11 cellular contexts compared by ENCODE assay signal in genomic region chr2:74001121-74001520, GRCh38. TPM values are rescaled to one million over a fixed set of nuclear protein-coding genes. Genes with fewer than 3 reads are reported as not detected.
DNase-seq lines count a peak whose midpoint lies in the region; ATAC-seq and TF ChIP-seq lines count a peak whose summit lies in the region.
"Had no signal": no experiment of that assay in that cellular context is flagged by ENCODE, and none has a peak within 500 bp of the region (broad histone marks: within the 10 kb centered on the region; RNA-seq: fewer than 3 reads in every experiment).

No MANE protein-coding gene starts in this region.

- H3K9me3 Mint-ChIP-seq in activated T-cell treated with anti-CD3 and anti-CD28 coated beads, Interleukin-2, amount 50 U/mL, for 72 hours, result no peaks in the 10 kb centered on the region
- no peaks in the 10 kb centered on the region for H3K9me3 Mint-ChIP-seq in type B pancreatic cell

- H3K36me3 Mint-ChIP-seq in activated T-cell treated with anti-CD3 and anti-CD28 coated beads, Interleukin-2, amount 50 U/mL, for 72 hours (ENCODE audit: insufficient read depth in 2 of 2), result peaks cover 0 to 2% of the 10 kb centered on the region in 2 donors
- H3K36me3 Mint-ChIP-seq in T-helper 17 cell (ENCODE audit: low read depth) (peaks cover 3% of the 10 kb centered on the region), type B pancreatic cell (peaks cover 8% of the 10 kb centered on the region)

- no peaks in the 10 kb centered on the region for H3K27me3 ChIP-seq in foreskin keratinocyte

- no peak overlapping the region for H3K27ac Mint-ChIP-seq in activated T-cell treated with anti-CD3 and anti-CD28 coated beads, Interleukin-2, amount 50 U/mL, for 72 hours
- H3K27ac Mint-ChIP-seq in T-helper 17 cell, result peak overlapping the region; percentile 91
- peak overlapping the region; percentile 83 for H3K27ac Mint-ChIP-seq in type B pancreatic cell

- DNase-seq in activated T-cell treated with anti-CD3 and anti-CD28 coated beads, Interleukin-2, amount 50 U/mL, for 72 hours, result no peak
- no peak for DNase-seq in activated T-cell treated with anti-CD3 and anti-CD28 coated beads, Interleukin-2, amount 50 U/mL, for 1 hour
- DNase-seq in T-helper 17 cell (no peak), foreskin keratinocyte (peak in 1 of 2 donors; percentile 48), type B pancreatic cell (ENCODE audit: extremely low spot score, unreplicated experiment) (no peak), NCI-H1694 treated with DMSO at 0.1 percent for 48 hours (lab: John Stamatoyannopoulos, UW) (no peak), NCI-H510A (lab: John Stamatoyannopoulos, UW) (no peak)
- DNase-seq: amniotic stem cell, NCI-H1048, OCI-M1 had no signal

- H3K27me3 Mint-ChIP-seq in activated T-cell treated with anti-CD3 and anti-CD28 coated beads, Interleukin-2, amount 50 U/mL, for 72 hours (ENCODE audit: low read depth), result no peaks in the 10 kb centered on the region
- H3K27me3 Mint-ChIP-seq in T-helper 17 cell (no peaks in the 10 kb centered on the region), type B pancreatic cell (no peaks in the 10 kb centered on the region)

- no peaks in the 10 kb centered on the region for H3K9me3 ChIP-seq in T-helper 17 cell (ENCODE audit: control insufficient read depth, low read length, poor library complexity, severe bottlenecking)

- no peak for TF ChIP-seq CTCF in foreskin keratinocyte (conservative IDR thresholded peaks at IDR 0.05)
- TF ChIP-seq CTCF in type B pancreatic cell (conservative IDR thresholded peaks at IDR 0.05), result no peak

- H3K4me1 Mint-ChIP-seq in activated T-cell treated with anti-CD3 and anti-CD28 coated beads, Interleukin-2, amount 50 U/mL, for 72 hours (ENCODE audit: low read depth), result peaks cover 87% of the 10 kb centered on the region
- peaks cover 52% of the 10 kb centered on the region for H3K4me1 Mint-ChIP-seq in T-helper 17 cell
- peaks cover 72% of the 10 kb centered on the region for H3K4me1 Mint-ChIP-seq in type B pancreatic cell (ENCODE audit: unreplicated experiment)

- peak overlapping the region; percentile 71 to 84 for H3K4me3 Mint-ChIP-seq in activated T-cell treated with anti-CD3 and anti-CD28 coated beads, Interleukin-2, amount 50 U/mL, for 72 hours
- H3K4me3 Mint-ChIP-seq in T-helper 17 cell (peak overlapping the region; percentile 91), type B pancreatic cell (peak overlapping the region; percentile 81)

- H3K4me1 ChIP-seq in foreskin keratinocyte, result peaks cover 14% of the 10 kb centered on the region

- no peak overlapping the region for H3K27ac ChIP-seq in foreskin keratinocyte

- ATAC-seq in activated T-cell treated with anti-CD3 and anti-CD28 coated beads, Interleukin-2, amount 50 U/mL, for 72 hours (replicated peaks in 1 of 2), result no peak
- ATAC-seq in T-helper 17 cell (no peak), foreskin keratinocyte (peak; percentile 31), GM21786 (IDR thresholded peaks at IDR 0.05; ENCODE audit: unreplicated experiment) (no peak)

RNA-seq across cellular contexts. Expression of gene TET3, which starts 16.4 kb away (rescaled TPM):
- total RNA-seq in activated T-cell treated with anti-CD3 and anti-CD28 coated beads, Interleukin-2, amount 50 U/mL, for 72 hours, result 10 to 100 TPM; 18.6 to 19.7 TPM
- total RNA-seq in T-helper 17 cell (10 to 100 TPM; 20.3 to 22.5 TPM), foreskin keratinocyte (5.2 and 5.5 TPM in 2 replicates), type B pancreatic cell (ENCODE audit: low replicate concordance) (34.6 and 71.5 TPM in 2 replicates)
- polyA plus RNA-seq in foreskin keratinocyte, result 0.76 and 0.85 TPM in 2 replicates
